Comparison of ENCODE assay signal across 16 cellular contexts in genomic region chr3:141846050-141846433, GRCh38.
"Had no signal": no experiment of that assay in that cellular context is flagged by ENCODE, and none has a peak within 500 bp of the region (broad histone marks: within the 10 kb centered on the region; RNA-seq: fewer than 3 reads in every experiment).

No MANE protein-coding gene starts in this region.

- H3K9me3 ChIP-seq: gastrocnemius medialis, psoas muscle, spleen, tibial nerve had no signal

- H2AFZ ChIP-seq: parathyroid adenoma had no signal

- H3K27me3 ChIP-seq: gastrocnemius medialis, spleen, tibial nerve had no signal

- H3K4me3 ChIP-seq: gastrocnemius medialis, psoas muscle, spleen, tibial nerve had no signal

- H3K36me3 ChIP-seq: gastrocnemius medialis, spleen, tibial nerve had no signal

- DNase-seq: activated CD4-positive, CD25-positive, alpha-beta regulatory T cell treated with anti-CD3 and anti-CD28 coated beads, Interleukin-2, amount 50 U/mL, for 72 hours; activated gamma-delta T cell; amniotic stem cell; gastrocnemius medialis; hippocampal formation; left cardiac atrium; mammary epithelial cell; occipital lobe; psoas muscle; spleen; stimulated activated CD4-positive, alpha-beta T cell treated with anti-CD3 and anti-CD28 coated beads, Interleukin-2, amount 100 ng/mL, for 48 hours; T-helper 9 cell had no signal

- H3K9ac ChIP-seq: parathyroid adenoma had no signal

- H3K4me1 ChIP-seq: gastrocnemius medialis, parathyroid adenoma, psoas muscle, tibial nerve had no signal

- ATAC-seq: gastrocnemius medialis, left cardiac atrium, psoas muscle had no signal

- FAIRE-seq: endometrium, keratinocyte had no signal

- H3K79me2 ChIP-seq: parathyroid adenoma had no signal

- H3K27ac ChIP-seq: gastrocnemius medialis, parathyroid adenoma, psoas muscle, spleen, tibial nerve had no signal
